In the genomic region with DNA sequence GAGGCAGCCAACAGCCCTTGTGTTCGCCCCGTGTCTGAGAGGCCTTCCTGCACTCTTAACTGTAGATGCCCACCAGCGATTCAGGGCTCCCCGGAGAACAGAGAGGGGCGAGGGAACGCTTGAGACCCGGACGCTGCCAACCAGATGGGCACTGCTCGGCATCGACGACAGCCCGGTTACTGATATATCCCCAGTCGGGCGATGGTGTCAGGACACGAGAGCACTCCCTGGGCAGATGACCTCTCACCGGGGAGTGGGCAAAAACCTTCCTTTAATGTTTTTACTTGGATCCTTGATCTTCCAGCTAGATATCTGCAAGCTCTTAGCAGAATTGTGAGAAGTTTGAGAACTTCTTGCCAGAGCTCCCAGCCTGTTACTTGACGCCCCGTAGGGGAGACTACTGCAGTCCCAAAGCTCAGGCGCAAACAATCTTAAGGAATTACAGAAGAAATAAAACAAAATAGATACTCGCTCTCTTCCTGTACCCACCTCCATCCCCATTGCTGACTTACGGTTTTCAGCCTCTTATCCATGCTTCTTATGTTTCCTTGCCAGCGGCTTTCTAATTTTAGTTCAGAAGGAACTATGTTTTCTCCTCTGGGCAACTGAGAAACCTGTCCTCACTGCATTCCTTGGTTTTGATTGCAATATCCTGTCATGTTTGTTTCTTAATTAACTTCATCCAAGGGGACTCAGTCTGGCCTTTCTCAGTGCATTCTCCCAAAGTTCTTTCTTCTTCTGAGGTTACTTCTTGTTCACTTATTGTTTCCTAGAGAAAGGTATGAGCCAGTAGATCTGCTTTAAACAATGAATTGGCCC, we compare ENCODE assay signal across 8 cellular contexts. TPM values are rescaled to one million over a fixed set of nuclear protein-coding genes. Genes with fewer than 3 reads are reported as not detected.
DNase-seq lines count a peak whose midpoint lies in the region; ATAC-seq and TF ChIP-seq lines count a peak whose summit lies in the region.

No MANE protein-coding gene starts in this region.

- intact Hi-C loops in stomach (cut with DNase I; ENCODE audit: low total_unique reads), result no loop called here

- no peak for TF ChIP-seq POLR2A in stomach (IDR thresholded peaks at IDR 0.05)

- ATAC-seq in activated naive CD4-positive, alpha-beta T cell treated with anti-CD3 and anti-CD28 coated beads, Interleukin-2, amount 50 U/mL, for 72 hours, result no peak

- H3K27ac ChIP-seq in iPS-20b (ENCODE audit: low read length) (peak overlapping the region; percentile 3), stomach (peak overlapping the region; percentile 98 to 100 (median 100))

- no peak for TF ChIP-seq CTCF in stomach (IDR thresholded peaks at IDR 0.05)

- TF ChIP-seq EP300 in stomach (IDR thresholded peaks at IDR 0.05), result no peak

- H3K36me3 ChIP-seq in iPS-20b (ENCODE audit: insufficient read depth, low read depth, low read length) (peaks cover 13% of the 10 kb centered on the region), stomach (peaks cover 0 to 20% (median 10%) of the 10 kb centered on the region in 4 donors)

- peaks cover 21% of the 10 kb centered on the region for H3K4me1 ChIP-seq in iPS-20b (ENCODE audit: insufficient read depth, low read length)
- H3K4me1 ChIP-seq in stomach, result peaks cover 10 to 59% (median 43%) of the 10 kb centered on the region in 4 donors

- peak overlapping the region; percentile 94 to 95 for H3K27ac Mint-ChIP-seq in activated naive CD4-positive, alpha-beta T cell treated with anti-CD3 and anti-CD28 coated beads, Interleukin-2, amount 50 U/mL, for 72 hours

- peak; percentile 1 to 6 for DNase-seq in stimulated activated CD8-positive, alpha-beta memory T cell treated with anti-CD3 and anti-CD28 coated beads, Interleukin-4, amount 100 ng/mL, for 4 hours (ENCODE audit: low read depth in 2 of 2, low spot score in 1 of 2)
- no peak for DNase-seq in stimulated activated CD8-positive, alpha-beta memory T cell treated with anti-CD3 and anti-CD28 coated beads, Interleukin-4, amount 100 ng/mL, for 48 hours
- no peak for DNase-seq in activated naive CD4-positive, alpha-beta T cell treated with anti-CD3 and anti-CD28 coated beads, Interleukin-2, amount 50 U/mL, for 72 hours (ENCODE audit: low spot score in 2 of 2)
- DNase-seq in stomach, result no peak
- no peak for DNase-seq in HuH-7.5 (ENCODE audit: low spot score)
- no peak for DNase-seq in AG08395 (ENCODE audit: low spot score)
- DNase-seq in SKM-1 treated with dmso at 0.1 percent for 144 hours (lab: John Stamatoyannopoulos, UW; ENCODE audit: unreplicated experiment), result no peak

- no peaks in the 10 kb centered on the region for H3K9me3 ChIP-seq in iPS-20b (ENCODE audit: insufficient read depth, low read depth, low read length)
- no peaks in the 10 kb centered on the region for H3K9me3 ChIP-seq in stomach

- no peaks in the 10 kb centered on the region for H3K9me3 Mint-ChIP-seq in activated naive CD4-positive, alpha-beta T cell treated with anti-CD3 and anti-CD28 coated beads, Interleukin-2, amount 50 U/mL, for 72 hours

- peaks cover 0 to 21% of the 10 kb centered on the region in 2 donors for H3K36me3 Mint-ChIP-seq in activated naive CD4-positive, alpha-beta T cell treated with anti-CD3 and anti-CD28 coated beads, Interleukin-2, amount 50 U/mL, for 72 hours

- H3K27me3 ChIP-seq in iPS-20b (ENCODE audit: insufficient read depth, low read length) (no peaks in the 10 kb centered on the region), stomach (no peaks in the 10 kb centered on the region)

- H3K4me3 ChIP-seq in iPS-20b (ENCODE audit: low read length), result peak overlapping the region; percentile 86
- peak overlapping the region; percentile 64 to 89 (median 69) for H3K4me3 ChIP-seq in stomach

- peak overlapping the region; percentile 80; the same call in 1 of the 2 replicates for H3K9ac ChIP-seq in iPS-20b (ENCODE audit: low read depth, low read length)

- 1 to 3% (median 2%) methylated on average over 14 to 22 of the region's 22 CpGs for WGBS in stomach, 5 donors

RNA-seq across cellular contexts. Expression of a gene that starts 0.8 kb away (rescaled TPM):
- 10 to 100 TPM; 16.4 to 28.9 TPM for total RNA-seq in activated naive CD4-positive, alpha-beta T cell treated with anti-CD3 and anti-CD28 coated beads, Interleukin-2, amount 50 U/mL, for 72 hours
- total RNA-seq in stomach, result 10 to 100 TPM in 2 of 5 donors, 1 to 10 TPM in 2, under 1 TPM in 1; 0.87 to 22.8 (median 3.1) TPM
- 10 to 100 TPM in 1 of 3 donors, 1 to 10 TPM in 2; 4.7 to 11.9 (median 8.0) TPM for polyA plus RNA-seq in stomach

RNA-seq across cellular contexts. Expression of a gene that starts 44.5 kb away (rescaled TPM):
- 10 to 100 TPM; 38.3 to 40.0 TPM for total RNA-seq in activated naive CD4-positive, alpha-beta T cell treated with anti-CD3 and anti-CD28 coated beads, Interleukin-2, amount 50 U/mL, for 72 hours
- total RNA-seq in stomach, result 10 to 100 TPM in 4 of 5 donors, not detected in 1; 12.1 to 44.2 (median 19.8) TPM
- polyA plus RNA-seq in stomach, result 10 to 100 TPM in 1 of 3 donors, 1 to 10 TPM in 2; 7.6 to 10.3 (median 8.6) TPM

RNA-seq across cellular contexts. Expression of a gene that starts 45.9 kb away (rescaled TPM):
- total RNA-seq in activated naive CD4-positive, alpha-beta T cell treated with anti-CD3 and anti-CD28 coated beads, Interleukin-2, amount 50 U/mL, for 72 hours, result under 1 TPM; 0.16 to 0.23 TPM
- total RNA-seq in stomach, result 1 to 10 TPM in 1 of 5 donors, under 1 TPM in 1, not detected in 3; 0.92 to 3.0 TPM
- under 1 TPM; 0.31 to 0.38 (median 0.31) TPM for polyA plus RNA-seq in stomach

RNA-seq across cellular contexts. Expression of a gene that starts 55.8 kb away (rescaled TPM):
- 10 to 100 TPM; 30.9 to 34.8 TPM for total RNA-seq in activated naive CD4-positive, alpha-beta T cell treated with anti-CD3 and anti-CD28 coated beads, Interleukin-2, amount 50 U/mL, for 72 hours
- 10 to 100 TPM in 4 of 5 donors, 1 to 10 TPM in 1; 7.0 to 44.9 (median 22.2) TPM for total RNA-seq in stomach
- polyA plus RNA-seq in stomach, result 10 to 100 TPM; 30.5 to 38.3 (median 32.1) TPM

Comparison
In these comparisons a context has a peak if more than half of its experiments do, and no peak if none do; other contexts are left out.
1. DNase-seq: peak in stimulated activated CD8-positive, alpha-beta memory T cell treated with anti-CD3 and anti-CD28 coated beads, Interleukin-4, amount 100 ng/mL, for 4 hours (2 of 2); none in stimulated activated CD8-positive, alpha-beta memory T cell treated with anti-CD3 and anti-CD28 coated beads, Interleukin-4, amount 100 ng/mL, for 48 hours (single experiment), activated naive CD4-positive, alpha-beta T cell treated with anti-CD3 and anti-CD28 coated beads, Interleukin-2, amount 50 U/mL, for 72 hours (0 of 2), stomach (single experiment), HuH-7.5 (single experiment), AG08395 (single experiment) and SKM-1 treated with dmso at 0.1 percent for 144 hours (single experiment).